ENCODE assay signal across 8 cellular contexts in genomic region chr6:31053187-31053586, GRCh38. TPM values are rescaled to one million over a fixed set of nuclear protein-coding genes. Genes with fewer than 3 reads are reported as not detected.
"Had no signal": no experiment of that assay in that cellular context is flagged by ENCODE, and none has a peak within 500 bp of the region (broad histone marks: within the 10 kb centered on the region; RNA-seq: fewer than 3 reads in every experiment).

No MANE protein-coding gene starts in this region.

RNA-seq across cellular contexts. Expression of gene MUC22, which starts 42.9 kb away (rescaled TPM):
- total RNA-seq: activated CD4-positive, alpha-beta memory T cell treated with anti-CD3 and anti-CD28 coated beads for 36 hours; activated T-cell treated with anti-CD3 and anti-CD28 coated beads, Interleukin-2, amount 50 U/mL, for 4 hours; activated T-helper 1 cell treated with anti-CD3 and anti-CD28 coated beads, Interleukin-12 subunit alpha, Interleukin-12 subunit beta, Interleukin-2, Interleukin-4 antibody, amounts not matched to agents 30 ng/mL and 10 ng/mL and 1 ng/mL, durations not matched to agents 14 hours and 24 hours and 36 hours; cerebellum; NCI-H460; RPMI7951; SJCRH30; T-helper 1 cell treated with Interleukin-12 subunit alpha and Interleukin-12 subunit beta and Interleukin-4 antibody, amounts not matched to agents 30 ng/mL and 1 ng/mL, for 36 hours had no signal

RNA-seq across cellular contexts. Expression of gene C6orf15, which starts 59.2 kb away (rescaled TPM):
- total RNA-seq: activated CD4-positive, alpha-beta memory T cell treated with anti-CD3 and anti-CD28 coated beads for 36 hours; activated T-cell treated with anti-CD3 and anti-CD28 coated beads, Interleukin-2, amount 50 U/mL, for 4 hours; activated T-helper 1 cell treated with anti-CD3 and anti-CD28 coated beads, Interleukin-12 subunit alpha, Interleukin-12 subunit beta, Interleukin-2, Interleukin-4 antibody, amounts not matched to agents 30 ng/mL and 10 ng/mL and 1 ng/mL, durations not matched to agents 14 hours and 24 hours and 36 hours; cerebellum; NCI-H460; RPMI7951; T-helper 1 cell treated with Interleukin-12 subunit alpha and Interleukin-12 subunit beta and Interleukin-4 antibody, amounts not matched to agents 30 ng/mL and 1 ng/mL, for 36 hours had no signal
